Comparison of ENCODE assay signal across 25 cellular contexts in genomic region chr22:48651036-48651890, GRCh38.
DNase-seq lines count a peak whose midpoint lies in the region; ATAC-seq and TF ChIP-seq lines count a peak whose summit lies in the region.
"Had no signal": no experiment of that assay in that cellular context is flagged by ENCODE, and none has a peak within 500 bp of the region (broad histone marks: within the 10 kb centered on the region; RNA-seq: fewer than 3 reads in every experiment).

No MANE protein-coding gene starts in this region.

- TF ChIP-seq CTCF in CD14-positive monocyte (IDR thresholded peaks at IDR 0.05): no peak

- DNase-seq in NCI-H2196 (lab: John Stamatoyannopoulos, UW; ENCODE audit: unreplicated experiment) (peak; percentile 8), NCI-H2196 treated with DMSO at 0.1 percent for 48 hours (lab: John Stamatoyannopoulos, UW; ENCODE audit: unreplicated experiment) (no peak), SHP77 (lab: John Stamatoyannopoulos, UW) (peak; percentile 66 to 83), hippocampal formation (lab: John Stamatoyannopoulos, UW) (peak; percentile 27 to 61), superior temporal gyrus (ENCODE audit: extremely low spot score) (peak; percentile 82), CD14-positive monocyte (ENCODE audit: low spot score) (no peak), DMS79 treated with DMSO at 0.1 percent for 48 hours (lab: John Stamatoyannopoulos, UW) (no peak)
- DNase-seq: activated CD4-positive, alpha-beta T cell treated with anti-CD3 and anti-CD28 coated beads for 1 hour; activated CD8-positive, alpha-beta memory T cell treated with anti-CD3 and anti-CD28 coated beads for 24 hours; activated naive CD4-positive, alpha-beta T cell; activated T-cell treated with anti-CD3 and anti-CD28 coated beads, Interleukin-2, amount 50 U/mL, for 24 hours; AML-193; amniotic stem cell; Caco-2; GOT3; NCI-H146; NCI-H2171; small intestine; stimulated activated CD4-positive, alpha-beta T cell treated with anti-CD3 and anti-CD28 coated beads, Interleukin-2, amount 100 ng/mL, for 48 hours; stimulated activated naive B cell treated with anti-CD40 and anti-IgM and Interleukin-4, amounts not matched to agents 10 μg/mL and 1 μg/mL and 100 μg/mL, for 72 hours; SW 1271; thyroid gland had no signal

- peaks cover 0 to 5% (median 0%) of the 10 kb centered on the region in 7 donors for H3K9me3 Mint-ChIP-seq in CD14-positive monocyte
- H3K9me3 Mint-ChIP-seq: activated T-cell treated with anti-CD3 and anti-CD28 coated beads, Interleukin-2, amount 50 U/mL, for 24 hours; stimulated activated naive B cell treated with anti-CD40 and anti-IgM and Interleukin-4, amounts not matched to agents 10 μg/mL and 1 μg/mL and 100 μg/mL, for 72 hours had no signal

- H3K27ac Mint-ChIP-seq in CD14-positive monocyte: no peak overlapping the region
- H3K27ac Mint-ChIP-seq: activated T-cell treated with anti-CD3 and anti-CD28 coated beads, Interleukin-2, amount 50 U/mL, for 24 hours; stimulated activated naive B cell treated with anti-CD40 and anti-IgM and Interleukin-4, amounts not matched to agents 10 μg/mL and 1 μg/mL and 100 μg/mL, for 72 hours had no signal

- H3K27me3 Mint-ChIP-seq in CD14-positive monocyte (ENCODE audit: low read depth in 3 of 3): peaks cover 0 to 2% (median 0%) of the 10 kb centered on the region in 3 donors
- H3K27me3 Mint-ChIP-seq: activated T-cell treated with anti-CD3 and anti-CD28 coated beads, Interleukin-2, amount 50 U/mL, for 24 hours; stimulated activated naive B cell treated with anti-CD40 and anti-IgM and Interleukin-4, amounts not matched to agents 10 μg/mL and 1 μg/mL and 100 μg/mL, for 72 hours had no signal

- no peak for ATAC-seq in HG02759 (IDR thresholded peaks at IDR 0.05; ENCODE audit: unreplicated experiment)
- ATAC-seq: K562; mucosa of descending colon; stimulated activated naive B cell treated with anti-CD40 and anti-IgM and Interleukin-4, amounts not matched to agents 10 μg/mL and 1 μg/mL and 100 μg/mL, for 72 hours had no signal

- H3K4me1 Mint-ChIP-seq in CD14-positive monocyte: no peaks in the 10 kb centered on the region
- H3K4me1 Mint-ChIP-seq: stimulated activated naive B cell treated with anti-CD40 and anti-IgM and Interleukin-4, amounts not matched to agents 10 μg/mL and 1 μg/mL and 100 μg/mL, for 72 hours had no signal

- no peaks in the 10 kb centered on the region for H3K36me3 Mint-ChIP-seq in CD14-positive monocyte
- H3K36me3 Mint-ChIP-seq: stimulated activated naive B cell treated with anti-CD40 and anti-IgM and Interleukin-4, amounts not matched to agents 10 μg/mL and 1 μg/mL and 100 μg/mL, for 72 hours had no signal

- intact Hi-C loops in CD14-positive monocyte (cut with micrococcal nuclease): no loop called here

- no peak overlapping the region for H3K4me3 Mint-ChIP-seq in CD14-positive monocyte
- H3K4me3 Mint-ChIP-seq: activated T-cell treated with anti-CD3 and anti-CD28 coated beads, Interleukin-2, amount 50 U/mL, for 24 hours; stimulated activated naive B cell treated with anti-CD40 and anti-IgM and Interleukin-4, amounts not matched to agents 10 μg/mL and 1 μg/mL and 100 μg/mL, for 72 hours had no signal

Comparison
In these comparisons a context has a peak if more than half of its experiments do, and no peak if none do; other contexts are left out.
1. DNase-seq: peak in NCI-H2196 (single experiment), SHP77 (2 of 2), hippocampal formation (2 of 2) and superior temporal gyrus (single experiment); none in NCI-H2196 treated with DMSO at 0.1 percent for 48 hours (single experiment), CD14-positive monocyte (single experiment) and DMS79 treated with DMSO at 0.1 percent for 48 hours (single experiment).